In genomic region chr9:117682955-117683710, GRCh38 we compare ENCODE assay signal across 10 cellular contexts. TPM values are rescaled to one million over a fixed set of nuclear protein-coding genes. Genes with fewer than 3 reads are reported as not detected.
DNase-seq lines count a peak whose midpoint lies in the region; ATAC-seq and TF ChIP-seq lines count a peak whose summit lies in the region.
"Had no signal": no experiment of that assay in that cellular context is flagged by ENCODE, and none has a peak within 500 bp of the region (broad histone marks: within the 10 kb centered on the region; RNA-seq: fewer than 3 reads in every experiment).

No MANE protein-coding gene starts in this region.

- CTCF ChIA-PET in PC-9 (lab: Charles Lee), result no interaction called here

- DNase-seq in AG10803 (ENCODE audit: low read depth) (peak; percentile 32), NCI-H69 (lab: John Stamatoyannopoulos, UW) (peak; percentile 72), amniotic stem cell (lab: John Stamatoyannopoulos, UW) (no peak), prostate gland (ENCODE audit: low spot score) (no peak), NCI-H1105 treated with DMSO at 0.1 percent for 48 hours (lab: John Stamatoyannopoulos, UW) (no peak), PC-9 (no peak)
- DNase-seq: glutamatergic neuron had no signal

- H3K9me3 ChIP-seq in prostate gland, result no peaks in the 10 kb centered on the region
- H3K9me3 ChIP-seq in PC-9 (ENCODE audit: insufficient read depth, low read depth), result no peaks in the 10 kb centered on the region
- H3K9me3 ChIP-seq: suprapubic skin had no signal

- TF ChIP-seq CTCF in AG10803 (conservative IDR thresholded peaks at IDR 0.05; ENCODE audit: low read length) (no peak), prostate gland (IDR thresholded peaks at IDR 0.05) (no peak), PC-9 (conservative IDR thresholded peaks at IDR 0.05) (no peak)

- H3K9me2 ChIP-seq in PC-9 (ENCODE audit: insufficient read depth), result no peaks in the 10 kb centered on the region

- H2AFZ ChIP-seq in PC-9, result no peak overlapping the region; the same call in 1 of the 2 replicates

- WGBS in prostate gland, result 59% methylated on average over 3 of the region's 3 CpGs

- no peak overlapping the region for H3K27ac ChIP-seq in prostate gland
- H3K27ac ChIP-seq in PC-9, result no peak overlapping the region
- H3K27ac ChIP-seq: suprapubic skin had no signal

- intact Hi-C loops in prostate gland (cut with DNase I), result no loop called here
- intact Hi-C loops in PC-9 (cut with micrococcal nuclease; ENCODE audit: unreplicated experiment), result no loop called here

- POLR2A ChIA-PET in PC-9 (lab: Charles Lee; ENCODE audit: unreplicated experiment), result no interaction called here

- no peak overlapping the region for H3K4me2 ChIP-seq in PC-9

- no TSS peak for BruUV-seq in PC-9 (replicated peaks; lab: Mats Ljungman, UMichigan)

- H3K27me3 ChIP-seq in prostate gland (replicated peaks; ENCODE audit: insufficient read depth), result no peaks in the 10 kb centered on the region
- H3K27me3 ChIP-seq in PC-9 (ENCODE audit: insufficient read depth, low read depth), result no peaks in the 10 kb centered on the region
- H3K27me3 ChIP-seq: suprapubic skin had no signal

- H3K36me3 ChIP-seq in prostate gland (no peaks in the 10 kb centered on the region), PC-9 (ENCODE audit: low read depth) (no peaks in the 10 kb centered on the region)
- H3K36me3 ChIP-seq: suprapubic skin had no signal

- no peaks in the 10 kb centered on the region for H3K79me2 ChIP-seq in PC-9 (ENCODE audit: low read depth)

- TF ChIP-seq POLR2A in prostate gland (IDR thresholded peaks at IDR 0.05), result no peak

- H3F3A ChIP-seq in PC-9 (ENCODE audit: insufficient read depth, low read depth), result peaks cover 6% of the 10 kb centered on the region; the same call in 1 of the 2 replicates

- H3K4me1 ChIP-seq in prostate gland (replicated peaks) (no peaks in the 10 kb centered on the region), PC-9 (replicated peaks; ENCODE audit: insufficient read depth) (peaks cover 3% of the 10 kb centered on the region; the same call in 1 of the 2 replicates)
- H3K4me1 ChIP-seq: suprapubic skin had no signal

- H4K20me1 ChIP-seq in PC-9 (ENCODE audit: insufficient read depth), result no peaks in the 10 kb centered on the region

- peak; percentile 65 for ATAC-seq in GM19397 (IDR thresholded peaks at IDR 0.05; ENCODE audit: unreplicated experiment)
- peak; percentile 59 for ATAC-seq in HG02970 (IDR thresholded peaks at IDR 0.05; ENCODE audit: low FRiP score, unreplicated experiment)

- H3K4me3 ChIP-seq in AG10803 (ENCODE audit: low read length) (no peak overlapping the region), prostate gland (no peak overlapping the region), PC-9 (no peak overlapping the region)
- H3K4me3 ChIP-seq: suprapubic skin had no signal

RNA-seq across cellular contexts. Expression of gene TLR4, which starts 21.1 kb away (rescaled TPM):
- total RNA-seq in prostate gland (1 to 10 TPM; 4.7 to 9.7 TPM), PC-9 (2021) (0.28 and 0.55 TPM in 2 replicates)

Comparison
In these comparisons a context has a peak if more than half of its experiments do, and no peak if none do; other contexts are left out.
1. DNase-seq: peak in AG10803 (single experiment) and NCI-H69 (single experiment); none in amniotic stem cell (single experiment), prostate gland (single experiment), NCI-H1105 treated with DMSO at 0.1 percent for 48 hours (single experiment) and PC-9 (0 of 2).